17 cellular contexts compared by ENCODE assay signal in the genomic region with DNA sequence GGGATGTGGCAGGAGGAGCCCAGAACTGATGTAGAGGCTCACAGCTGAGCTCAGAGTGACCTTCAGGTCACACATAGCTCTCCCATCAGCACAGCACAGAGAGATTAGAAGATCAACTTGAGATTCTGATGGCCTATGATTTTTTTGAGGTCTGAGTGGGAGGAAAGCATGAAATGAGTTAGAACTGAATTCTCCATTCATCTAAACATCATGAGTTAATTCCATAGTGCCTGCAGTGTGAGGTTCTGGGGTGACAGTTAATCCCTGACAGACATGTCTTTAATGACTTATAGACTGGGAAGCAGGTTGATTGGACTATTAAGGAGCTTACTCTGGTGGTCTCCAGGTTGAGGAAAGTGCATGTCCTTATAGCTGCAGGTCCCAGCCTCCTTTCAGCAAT. TPM values are rescaled to one million over a fixed set of nuclear protein-coding genes. Genes with fewer than 3 reads are reported as not detected.
DNase-seq lines count a peak whose midpoint lies in the region; ATAC-seq, FAIRE-seq and TF ChIP-seq lines count a peak whose summit lies in the region.
"Had no signal": no experiment of that assay in that cellular context is flagged by ENCODE, and none has a peak within 500 bp of the region (broad histone marks: within the 10 kb centered on the region; RNA-seq: fewer than 3 reads in every experiment).

No MANE protein-coding gene starts in this region.

- peak overlapping the region; percentile 13 for H3K27ac Mint-ChIP-seq in activated CD8-positive, alpha-beta memory T cell treated with anti-CD3 and anti-CD28 coated beads, Interleukin-2, amount 10 ng/mL, durations not matched to agents 7 days and 5 days
- H3K27ac Mint-ChIP-seq in CD8-positive, alpha-beta memory T cell: peak overlapping the region in 6 of 8 donors; percentile 17 to 65 (median 49)
- H3K27ac Mint-ChIP-seq in osteocyte (ENCODE audit: unreplicated experiment): peak overlapping the region; percentile 99

- peaks cover 52% of the 10 kb centered on the region for H3K4me1 Mint-ChIP-seq in activated CD8-positive, alpha-beta memory T cell treated with anti-CD3 and anti-CD28 coated beads, Interleukin-2, amount 10 ng/mL, durations not matched to agents 7 days and 5 days
- peaks cover 20 to 61% (median 43%) of the 10 kb centered on the region in 3 donors for H3K4me1 Mint-ChIP-seq in CD8-positive, alpha-beta memory T cell
- H3K4me1 Mint-ChIP-seq in osteocyte (ENCODE audit: unreplicated experiment): peaks cover 51% of the 10 kb centered on the region

- ATAC-seq in activated CD8-positive, alpha-beta memory T cell treated with anti-CD3 and anti-CD28 coated beads, Interleukin-2, amount 10 ng/mL, durations not matched to agents 7 days and 5 days: no peak
- ATAC-seq in GM12878 (no peak), HG02852 (IDR thresholded peaks at IDR 0.05; ENCODE audit: unreplicated experiment) (no peak), body of pancreas (no peak)
- ATAC-seq: A549 had no signal

- H3K4me3 Mint-ChIP-seq in activated CD8-positive, alpha-beta memory T cell treated with anti-CD3 and anti-CD28 coated beads, Interleukin-2, amount 10 ng/mL, durations not matched to agents 7 days and 5 days: no peak overlapping the region
- H3K4me3 Mint-ChIP-seq in CD8-positive, alpha-beta memory T cell: no peak overlapping the region
- no peak overlapping the region for H3K4me3 Mint-ChIP-seq in osteocyte (ENCODE audit: unreplicated experiment)

- H3F3A ChIP-seq in SK-N-SH (replicated peaks; ENCODE audit: insufficient read depth): peaks cover 25% of the 10 kb centered on the region

- H3K79me2 ChIP-seq in GM12878 (ENCODE audit: control insufficient read depth, insufficient read depth, low read length) (no peaks in the 10 kb centered on the region), SK-N-SH (ENCODE audit: insufficient read depth) (no peaks in the 10 kb centered on the region)

- no TSS peak for BruUV-seq in GM12878 (replicated peaks; lab: Mats Ljungman, UMichigan)

- H3K9me3 Mint-ChIP-seq in activated CD8-positive, alpha-beta memory T cell treated with anti-CD3 and anti-CD28 coated beads, Interleukin-2, amount 10 ng/mL, durations not matched to agents 7 days and 5 days (ENCODE audit: low read depth): no peaks in the 10 kb centered on the region
- H3K9me3 Mint-ChIP-seq in CD8-positive, alpha-beta memory T cell: no peaks in the 10 kb centered on the region
- H3K9me3 Mint-ChIP-seq in osteocyte (ENCODE audit: unreplicated experiment): no peaks in the 10 kb centered on the region

- TF ChIP-seq EP300 in GM12878 (IDR thresholded peaks at IDR 0.05; ENCODE audit: borderline replicate concordance in 1 of 2, control insufficient read depth in 1 of 2, low read depth in 2 of 2, low read length in 2 of 2) (no peak), SK-N-SH (IDR thresholded peaks at IDR 0.05; ENCODE audit: borderline replicate concordance in 1 of 2, low read depth in 1 of 2, low read length in 1 of 2) (no peak)

- no peak for FAIRE-seq in GM12878 (lab: Jason Lieb, UNC)
- FAIRE-seq: A549, GM19239 had no signal

- CTCF ChIA-PET in activated CD8-positive, alpha-beta memory T cell treated with anti-CD3 and anti-CD28 coated beads, Interleukin-2, amount 10 ng/mL, durations not matched to agents 7 days and 5 days (lab: Charles Lee): interaction anchor here (0.8 to 10.7 kb wide), 5 partner anchors 9 to 398 kb away, joined by 3 to 328 read pairs (median 4); no protein-coding TSS in a partner anchor
- CTCF ChIA-PET in CD8-positive, alpha-beta memory T cell (lab: Charles Lee): interaction anchor here (2.8 to 15.9 kb wide), 2 partner anchors 98 to 108 kb away, joined by 12 to 299 read pairs; a partner anchor contains a TSS
- CTCF ChIA-PET in GM12878 (lab: Yijun Ruan, JAX): interaction anchor here (1.6 to 22.4 kb wide), 2 partner anchors 18 to 109 kb away, joined by 5 to 481 read pairs; no protein-coding TSS in a partner anchor
- CTCF ChIA-PET in SK-N-SH (lab: Yijun Ruan, JAX): interaction anchor here (0.8 to 10.3 kb wide), 3 partner anchors 8 to 109 kb away, joined by 3 to 189 read pairs (median 4); no protein-coding TSS in a partner anchor

- no peak overlapping the region for H3K9ac ChIP-seq in GM12878 (ENCODE audit: control insufficient read depth, insufficient read depth, low read length)
- no peak overlapping the region for H3K9ac ChIP-seq in SK-N-SH

- no peaks in the 10 kb centered on the region for H3K36me3 ChIP-seq in CD8-positive, alpha-beta memory T cell (ENCODE audit: insufficient read depth, low read length)
- H3K36me3 ChIP-seq in GM12878 (ENCODE audit: control insufficient read depth in 2 of 2, insufficient read depth in 2 of 2, low read length in 1 of 2) (no peaks in the 10 kb centered on the region), SK-N-SH (replicated peaks in 1 of 2; ENCODE audit: control insufficient read depth in 1 of 2, insufficient read depth in 2 of 2, low read length in 1 of 2) (peaks cover 7 to 29% of the 10 kb centered on the region in 2 experiments), body of pancreas (replicated peaks in 1 of 2; ENCODE audit: insufficient read depth in 1 of 2, low read depth in 2 of 2) (peaks cover 0 to 17% of the 10 kb centered on the region in 2 donors)

- no peaks in the 10 kb centered on the region for H3K9me3 ChIP-seq in CD8-positive, alpha-beta memory T cell (ENCODE audit: low read length)
- H3K9me3 ChIP-seq in GM12878 (replicated peaks; ENCODE audit: control insufficient read depth, insufficient read depth, low read length): no peaks in the 10 kb centered on the region
- H3K9me3 ChIP-seq in SK-N-SH: no peaks in the 10 kb centered on the region
- no peaks in the 10 kb centered on the region for H3K9me3 ChIP-seq in body of pancreas
- H3K9me3 ChIP-seq: A549, Caco-2 had no signal

- TF ChIP-seq RAD21 in GM12878 (IDR thresholded peaks at IDR 0.05; ENCODE audit: insufficient read depth, low read depth, low read length): no peak
- no peak for TF ChIP-seq RAD21 in SK-N-SH (IDR thresholded peaks at IDR 0.05; ENCODE audit: low read length)

- DNase-seq in activated CD8-positive, alpha-beta memory T cell treated with anti-CD3 and anti-CD28 coated beads, Interleukin-2, amount 10 ng/mL, durations not matched to agents 7 days and 5 days: no peak
- no peak for DNase-seq in activated CD8-positive, alpha-beta memory T cell treated with anti-CD3 and anti-CD28 coated beads, Interleukin-2, amount 50 U/mL, for 48 hours
- no peak for DNase-seq in CD8-positive, alpha-beta memory T cell
- DNase-seq in GM12878 (ENCODE audit: low read depth, low spot score) (no peak), osteocyte (ENCODE audit: extremely low spot score, unreplicated experiment) (no peak), SK-N-SH (no peak), body of pancreas (no peak)
- DNase-seq: Caco-2, DMS153, NCI-H1092, NCI-H146, NCI-H510A treated with DMSO at 0.1 percent for 48 hours, NCI-H82 had no signal

- no peaks in the 10 kb centered on the region for H3K9me2 ChIP-seq in SK-N-SH

- no peaks in the 10 kb centered on the region for H3K27me3 Mint-ChIP-seq in activated CD8-positive, alpha-beta memory T cell treated with anti-CD3 and anti-CD28 coated beads, Interleukin-2, amount 10 ng/mL, durations not matched to agents 7 days and 5 days
- H3K27me3 Mint-ChIP-seq in CD8-positive, alpha-beta memory T cell: no peaks in the 10 kb centered on the region
- H3K27me3 Mint-ChIP-seq in osteocyte (ENCODE audit: unreplicated experiment): no peaks in the 10 kb centered on the region

- H3K4me1 ChIP-seq in CD8-positive, alpha-beta memory T cell (ENCODE audit: insufficient read depth, low read length): peaks cover 45% of the 10 kb centered on the region
- peaks cover 18% of the 10 kb centered on the region for H3K4me1 ChIP-seq in GM12878 (ENCODE audit: control insufficient read depth, insufficient read depth, low read length)
- H3K4me1 ChIP-seq in SK-N-SH (ENCODE audit: control insufficient read depth in 1 of 2, insufficient read depth in 2 of 2, low read depth in 1 of 2, low read length in 1 of 2): peaks cover 16 to 28% of the 10 kb centered on the region in 2 experiments
- peaks cover 25% of the 10 kb centered on the region for H3K4me1 ChIP-seq in body of pancreas

- H2AFZ ChIP-seq in GM12878 (ENCODE audit: control insufficient read depth, low read depth, low read length): no peak overlapping the region
- H2AFZ ChIP-seq in SK-N-SH (ENCODE audit: low read depth): no peak overlapping the region

- TF ChIP-seq CTCF in GM12878 (IDR thresholded peaks at IDR 0.05 in 2 of 3, conservative IDR thresholded peaks at IDR 0.05 in 1 of 3; ENCODE audit: control insufficient read depth in 2 of 3, extremely low read depth in 1 of 3, insufficient read depth in 1 of 3, low read depth in 3 of 3, low read length in 3 of 3): no peak
- TF ChIP-seq CTCF in osteocyte (IDR thresholded peaks at IDR 0.05): no peak
- TF ChIP-seq CTCF in SK-N-SH (IDR thresholded peaks at IDR 0.05): no peak
- no peak for TF ChIP-seq CTCF in body of pancreas (IDR thresholded peaks at IDR 0.05)

- SMC1A ChIA-PET in GM12878 (lab: Charles Lee; ENCODE audit: uncharacterized antibody, unreplicated experiment): interaction anchor here (0.8 to 16.0 kb wide), 4 partner anchors 13 to 109 kb away, joined by 3 to 340 read pairs (median 24); no protein-coding TSS in a partner anchor

- RAD21 ChIA-PET in GM12878 (lab: Charles Lee; ENCODE audit: unreplicated experiment): interaction anchor here (1.0 to 1.8 kb wide), 3 partner anchors 19 to 428 kb away, joined by 3 to 15 read pairs (median 4); no protein-coding TSS in a partner anchor

- no peak overlapping the region for H3K4me2 ChIP-seq in GM12878 (ENCODE audit: control insufficient read depth, insufficient read depth)
- H3K4me2 ChIP-seq in SK-N-SH: no peak overlapping the region
- H3K4me2 ChIP-seq: A549 had no signal

- H3K27me3 ChIP-seq in CD8-positive, alpha-beta memory T cell (ENCODE audit: insufficient read depth, low read length, poor library complexity, severe bottlenecking): no peaks in the 10 kb centered on the region
- H3K27me3 ChIP-seq in GM12878 (replicated peaks in 1 of 2; ENCODE audit: control insufficient read depth in 2 of 2, insufficient read depth in 2 of 2, low read length in 1 of 2) (no peaks in the 10 kb centered on the region), SK-N-SH (ENCODE audit: insufficient read depth) (no peaks in the 10 kb centered on the region), body of pancreas (no peaks in the 10 kb centered on the region)

- H3K27ac ChIP-seq in CD8-positive, alpha-beta memory T cell (ENCODE audit: low read depth, low read length): no peak overlapping the region
- H3K27ac ChIP-seq in GM12878 (ENCODE audit: control insufficient read depth, insufficient read depth) (no peak overlapping the region), SK-N-SH (ENCODE audit: low read depth in 2 of 2, low read length in 1 of 2) (no peak overlapping the region), body of pancreas (no peak overlapping the region)
- H3K27ac ChIP-seq: C4-2B had no signal

- no peaks in the 10 kb centered on the region for H4K20me1 ChIP-seq in GM12878 (ENCODE audit: control insufficient read depth, insufficient read depth)
- H4K20me1 ChIP-seq in SK-N-SH (ENCODE audit: insufficient read depth): no peaks in the 10 kb centered on the region

- H3K4me3 ChIP-seq in CD8-positive, alpha-beta memory T cell (ENCODE audit: low read length): no peak overlapping the region
- H3K4me3 ChIP-seq in GM12878: no peak overlapping the region
- no peak overlapping the region for H3K4me3 ChIP-seq in SK-N-SH (ENCODE audit: low read depth in 2 of 2, low read length in 1 of 2)
- no peak overlapping the region for H3K4me3 ChIP-seq in body of pancreas
- H3K4me3 ChIP-seq: A549 had no signal

- intact Hi-C loops in GM12878 (cut with micrococcal nuclease; ENCODE audit: unreplicated experiment) (no loop called here), body of pancreas (cut with DNase I) (no loop called here)

- peaks cover 15% of the 10 kb centered on the region for H3K36me3 Mint-ChIP-seq in activated CD8-positive, alpha-beta memory T cell treated with anti-CD3 and anti-CD28 coated beads, Interleukin-2, amount 10 ng/mL, durations not matched to agents 7 days and 5 days
- peaks cover 0 to 42% (median 14%) of the 10 kb centered on the region in 3 donors for H3K36me3 Mint-ChIP-seq in CD8-positive, alpha-beta memory T cell
- H3K36me3 Mint-ChIP-seq in osteocyte (ENCODE audit: unreplicated experiment): peaks cover 32% of the 10 kb centered on the region

- TF ChIP-seq POLR2A in GM12878 (IDR thresholded peaks at IDR 0.05; ENCODE audit: low read depth, low read length) (no peak), body of pancreas (IDR thresholded peaks at IDR 0.05) (no peak)

- POLR2A ChIA-PET in CD8-positive, alpha-beta memory T cell (lab: Charles Lee): interaction anchor here (0.6 to 0.7 kb wide), 2 partner anchors 16 to 106 kb away, joined by 3 to 4 read pairs; no protein-coding TSS in a partner anchor
- POLR2A ChIA-PET in GM12878 (lab: Charles Lee) (interaction anchor here (1.0 to 1.3 kb wide), 3 partner anchors 14 to 113 kb away, joined by 3 read pairs; no protein-coding TSS in a partner anchor), SK-N-SH (lab: Yijun Ruan, JAX) (no interaction called here)

- in situ Hi-C loops in GM12878 (cut with MboI): no loop called here

RNA-seq across cellular contexts. Expression of a gene that starts 22.4 kb away (rescaled TPM):
- 1 to 10 TPM; 3.9 to 4.5 TPM for total RNA-seq in activated CD8-positive, alpha-beta memory T cell treated with anti-CD3 and anti-CD28 coated beads, Interleukin-2, amount 10 ng/mL, durations not matched to agents 7 days and 5 days
- 1 to 10 TPM; 5.2 to 5.9 TPM for total RNA-seq in CD8-positive, alpha-beta memory T cell
- 2.5 TPM for polyA plus RNA-seq in CD8-positive, alpha-beta memory T cell
- total RNA-seq in GM12878 (2013; cell fraction: nucleolus; rRNA removed): 5.8 and 6.4 TPM in 2 replicates
- total RNA-seq in GM12878 (2014; rRNA removed) (2.4 and 3.3 TPM in 2 replicates), GM12878 (2014; rRNA removed; fragmentation: Illumina TruSeq; extraction: Trizol) (2.3 and 3.5 TPM in 2 replicates), GM12878 (2021) (3.4 and 4.8 TPM in 2 replicates), osteocyte (6.7 and 9.1 TPM in 2 replicates), body of pancreas (10 to 100 TPM; 21.3 to 30.3 TPM)
- polyA plus RNA-seq in GM12878 (2011; ENCODE audit: low read depth): 1.6 TPM
- polyA plus RNA-seq in GM12878 (2011; rRNA removed) (3.3 and 4.3 TPM in 2 replicates), GM12878 (2014; fragmentation: Illumina TruSeq; extraction: Trizol) (4.4 and 6.6 TPM in 2 replicates), GM12878 (2014; fragmentation: Nextera tagmentation; extraction: Ambion mirVana) (1 to 10 TPM; 1.1 to 1.9 TPM), GM12878 (2014; rRNA removed) (3.7 TPM in 2 replicates), GM12878 (2016; fragmentation: Nextera tagmentation; extraction: Ambion mirVana) (1 to 10 TPM; 2.2 to 2.3 TPM), SK-N-SH (2012; rRNA removed) (8.3 and 12.3 TPM in 2 replicates)
- 3.7 and 4.6 TPM in 2 replicates for polyA plus RNA-seq in GM12878 (2011; cell fraction: cytosol; rRNA removed)
- 11.1 and 11.6 TPM in 2 replicates for polyA plus RNA-seq in GM12878 (2011; cell fraction: nucleus; rRNA removed)
- 0.88 and 1.4 TPM in 2 replicates for polyA plus RNA-seq in GM12878 (2012)
- 6.6 and 10.1 TPM in 2 replicates for polyA minus RNA-seq in GM12878 (2011; rRNA and poly(A)+ RNA removed)
- 1.7 TPM in 2 replicates for polyA minus RNA-seq in GM12878 (2011; cell fraction: cytosol; rRNA and poly(A)+ RNA removed)
- 1.7 and 3.9 TPM in 2 replicates for polyA minus RNA-seq in GM12878 (2011; cell fraction: nucleus; rRNA and poly(A)+ RNA removed)
- 4.2 and 6.6 TPM in 2 replicates for polyA plus RNA-seq in SK-N-SH (2012; cell fraction: cytosol; rRNA removed)
- 25.1 and 38.8 TPM in 2 replicates for polyA plus RNA-seq in SK-N-SH (2012; cell fraction: nucleus; rRNA removed)

Comparison
In these comparisons a context has a peak if more than half of its experiments do, and no peak if none do; other contexts are left out.
1. H3K27ac Mint-ChIP-seq: peak in every context shown above with its lines; median percentile 99 in osteocyte; 49 in CD8-positive, alpha-beta memory T cell; 13 in activated CD8-positive, alpha-beta memory T cell treated with anti-CD3 and anti-CD28 coated beads, Interleukin-2, amount 10 ng/mL, durations not matched to agents 7 days and 5 days.